In genomic region chr1:217590598-217590997, GRCh38 we compare ENCODE assay signal across 18 cellular contexts. TPM values are rescaled to one million over a fixed set of nuclear protein-coding genes. Genes with fewer than 3 reads are reported as not detected.
A peak's percentile ranks its signal among the peaks of the same experiment; 100 is the strongest.
DNase-seq lines count a peak whose midpoint lies in the region; FAIRE-seq and TF ChIP-seq lines count a peak whose summit lies in the region.
"Had no signal": no experiment of that assay in that cellular context is flagged by ENCODE, and none has a peak within 500 bp of the region (broad histone marks: within the 10 kb centered on the region; RNA-seq: fewer than 3 reads in every experiment).

No MANE protein-coding gene starts in this region.

- no peak overlapping the region for H3K18ac ChIP-seq in mesendoderm (ENCODE audit: low read length)

- in situ Hi-C loops in ACHN (cut with HindIII; ENCODE audit: low pct_ligation_motif_present, low pct_unique_long_range_greater_than_20kb, low sequenced_read_pairs), result no loop called here

- no peaks in the 10 kb centered on the region for H3K27me3 ChIP-seq in endodermal cell (ENCODE audit: control insufficient read depth, insufficient read depth, low read length, poor library complexity, severe bottlenecking)
- no peaks in the 10 kb centered on the region for H3K27me3 ChIP-seq in mesendoderm (ENCODE audit: insufficient read depth, low read length, poor library complexity)

- no peak overlapping the region for H3K27ac Mint-ChIP-seq in endodermal cell

- H2BK5ac ChIP-seq in mesendoderm (ENCODE audit: low read length), result no peak overlapping the region

- peaks cover 8% of the 10 kb centered on the region for H3K4me1 Mint-ChIP-seq in endodermal cell

- H3K79me2 ChIP-seq in mesendoderm (ENCODE audit: control insufficient read depth, insufficient read depth, low read length), result no peaks in the 10 kb centered on the region

- no peaks in the 10 kb centered on the region for H3K36me3 Mint-ChIP-seq in endodermal cell (ENCODE audit: low read depth)

- H3K4me3 Mint-ChIP-seq in endodermal cell, result no peak overlapping the region

- no peaks in the 10 kb centered on the region for H3K9me3 ChIP-seq in endodermal cell (ENCODE audit: control insufficient read depth, low read length)

- peak; percentile 61 for TF ChIP-seq CTCF in endodermal cell (conservative IDR thresholded peaks at IDR 0.05)

- no peak overlapping the region for H3K27ac ChIP-seq in endodermal cell (ENCODE audit: low read depth, low read length)
- H3K27ac ChIP-seq in mesendoderm (ENCODE audit: low read depth, low read length), result no peak overlapping the region
- H3K27ac ChIP-seq: SK-N-MC had no signal

- no peak for FAIRE-seq in GM12892 (lab: Jason Lieb, UNC)
- FAIRE-seq: K562, RCC 7860 had no signal

- H3K4me2 ChIP-seq in mesendoderm (ENCODE audit: low read length), result no peak overlapping the region

- DNase-seq in ACHN (peak; percentile 2), HuH-7 (ENCODE audit: low spot score) (peak; percentile 26), endodermal cell (no peak), mesendoderm (peak; percentile 38), NCI-H2107 treated with DMSO at 0.1 percent for 48 hours (lab: John Stamatoyannopoulos, UW; ENCODE audit: unreplicated experiment) (no peak), posterior vena cava (ENCODE audit: low spot score) (no peak), GM12892 (ENCODE audit: insufficient read length) (no peak)
- DNase-seq: AML-193, COR-L47, HCEC 1CT, NCI-H1436, NCI-H2029 treated with DMSO at 0.1 percent for 48 hours, NCI-H510A treated with DMSO at 0.1 percent for 48 hours, Right ventricle myocardium superior had no signal

- H2BK15ac ChIP-seq in mesendoderm (replicated peaks; ENCODE audit: low read depth), result no peak overlapping the region

- H2BK120ac ChIP-seq in mesendoderm (ENCODE audit: low read depth, low read length), result no peak overlapping the region

- H3K27me3 Mint-ChIP-seq in endodermal cell (ENCODE audit: insufficient read depth), result no peaks in the 10 kb centered on the region

- H3K9ac ChIP-seq in endodermal cell (ENCODE audit: extremely low read depth, low read length, poor library complexity, severe bottlenecking), result no peak overlapping the region
- no peak overlapping the region for H3K9ac ChIP-seq in mesendoderm (ENCODE audit: low read length)

- no peak overlapping the region for H3K56ac ChIP-seq in mesendoderm (ENCODE audit: low read length)

- no peak overlapping the region for H3K23ac ChIP-seq in mesendoderm (ENCODE audit: low read length)

- H4K8ac ChIP-seq in mesendoderm (ENCODE audit: low read depth, low read length), result no peak overlapping the region

- no peaks in the 10 kb centered on the region for H3K9me3 Mint-ChIP-seq in endodermal cell

- TF ChIP-seq POLR2A in GM12892 (IDR thresholded peaks at IDR 0.05; ENCODE audit: low read depth, low read length), result no peak

- H3K4me1 ChIP-seq in endodermal cell (ENCODE audit: control insufficient read depth, insufficient read depth, low read length), result no peaks in the 10 kb centered on the region
- no peaks in the 10 kb centered on the region for H3K4me1 ChIP-seq in mesendoderm (ENCODE audit: control insufficient read depth, low read depth, low read length)

- no peak overlapping the region for H2AK5ac ChIP-seq in mesendoderm (ENCODE audit: low read length)

- H3K36me3 ChIP-seq in endodermal cell (ENCODE audit: control insufficient read depth, insufficient read depth, low read length) (peaks cover 4% of the 10 kb centered on the region), mesendoderm (ENCODE audit: control insufficient read depth, insufficient read depth, low read length) (no peaks in the 10 kb centered on the region)

- H3K79me1 ChIP-seq in mesendoderm (ENCODE audit: low read length), result no peaks in the 10 kb centered on the region

- H4K5ac ChIP-seq in mesendoderm (ENCODE audit: low read length), result no peak overlapping the region

- H3K4ac ChIP-seq in mesendoderm (ENCODE audit: low read depth, low read length), result no peak overlapping the region

- WGBS in endodermal cell (ENCODE audit: insufficient coverage in 1 of 2, insufficient read length in 1 of 2), 2 experiments, result 100% methylated on average over 1 of the region's 2 CpGs; no CpG with 5 or more reads in 1 of the 2 experiments
- WGBS in mesendoderm (ENCODE audit: extremely low coverage, insufficient coverage, low lambda C conversion rate), result no CpG with 5 or more reads among the region's 2 CpGs

- intact Hi-C loops in posterior vena cava (cut with DNase I), result no loop called here

- H3K4me3 ChIP-seq in endodermal cell (ENCODE audit: low read length), result no peak overlapping the region
- no peak overlapping the region for H3K4me3 ChIP-seq in mesendoderm (ENCODE audit: low read length)
- H3K4me3 ChIP-seq: K562, SK-N-MC had no signal

RNA-seq across cellular contexts. Expression of gene GPATCH2, which starts 40.3 kb away (rescaled TPM):
- 10 to 100 TPM; 21.2 to 23.2 TPM for total RNA-seq in endodermal cell
- 16.7 TPM for polyA plus RNA-seq in endodermal cell (2013, experiment 1 of 2)
- polyA plus RNA-seq in endodermal cell (2013, experiment 2 of 2), result 14.7 TPM
- polyA plus RNA-seq in mesendoderm (2013, experiment 1 of 2), result 8.9 TPM
- polyA plus RNA-seq in mesendoderm (2013, experiment 2 of 2), result 9.2 TPM
- 10 to 100 TPM; 15.0 to 17.2 TPM for total RNA-seq in posterior vena cava
- polyA plus RNA-seq in GM12892 (2012; ENCODE audit: missing spikeins), result 5.0 TPM

RNA-seq across cellular contexts. Expression of gene SPATA17, which starts 40.5 kb away (rescaled TPM):
- total RNA-seq in endodermal cell, result 1 to 10 TPM in 1 of 2 donors, under 1 TPM in 1; 0.93 to 1.6 TPM
- 3.8 TPM for polyA plus RNA-seq in endodermal cell (2013, experiment 1 of 2)
- polyA plus RNA-seq in endodermal cell (2013, experiment 2 of 2), result 1.9 TPM
- polyA plus RNA-seq in mesendoderm (2013, experiment 1 of 2), result 0.51 TPM
- polyA plus RNA-seq in mesendoderm (2013, experiment 2 of 2), result 0.45 TPM
- total RNA-seq in posterior vena cava, result under 1 TPM; 0.48 to 0.51 TPM
- not detected for polyA plus RNA-seq in GM12892 (2012; ENCODE audit: missing spikeins)
- total RNA-seq: A673, K562 had no signal

Comparison
In these comparisons a context has a peak if more than half of its experiments do, and no peak if none do; other contexts are left out.
1. DNase-seq: peak in ACHN (single experiment), HuH-7 (single experiment) and mesendoderm (single experiment); none in endodermal cell (single experiment), NCI-H2107 treated with DMSO at 0.1 percent for 48 hours (single experiment), posterior vena cava (single experiment) and GM12892 (single experiment).